Comparison of ENCODE assay signal across 10 cellular contexts in genomic region chr10:91103384-91104184, GRCh38.
A peak's percentile ranks its signal among the peaks of the same experiment; 100 is the strongest.
DNase-seq lines count a peak whose midpoint lies in the region; ATAC-seq and TF ChIP-seq lines count a peak whose summit lies in the region.
"Had no signal": no experiment of that assay in that cellular context is flagged by ENCODE, and none has a peak within 500 bp of the region (broad histone marks: within the 10 kb centered on the region; RNA-seq: fewer than 3 reads in every experiment).

No MANE protein-coding gene starts in this region.

- H3K4me3 ChIP-seq in vagina: no peak overlapping the region
- H3K4me3 ChIP-seq: cardiac muscle cell had no signal

- TF ChIP-seq POLR2A in vagina (IDR thresholded peaks at IDR 0.05): no peak

- no peaks in the 10 kb centered on the region for H3K27me3 ChIP-seq in vagina
- H3K27me3 ChIP-seq: cardiac muscle cell had no signal

- ATAC-seq in GM19043 (IDR thresholded peaks at IDR 0.05; ENCODE audit: low read depth, unreplicated experiment) (peak; percentile 82), HG02852 (IDR thresholded peaks at IDR 0.05; ENCODE audit: unreplicated experiment) (peak; percentile 79), HG03025 (IDR thresholded peaks at IDR 0.05; ENCODE audit: low FRiP score, unreplicated experiment) (no peak), HG02973 (IDR thresholded peaks at IDR 0.05; ENCODE audit: unreplicated experiment) (no peak)

- H3K9me3 ChIP-seq in vagina: no peaks in the 10 kb centered on the region

- H3K36me3 ChIP-seq in vagina: no peaks in the 10 kb centered on the region
- H3K36me3 ChIP-seq: cardiac muscle cell had no signal

- DNase-seq in RPMI7951 (ENCODE audit: low read depth): peak; percentile 13
- peak; percentile 11 for DNase-seq in retina
- DNase-seq in NCI-H2196 treated with DMSO at 0.1 percent for 48 hours (lab: John Stamatoyannopoulos, UW; ENCODE audit: unreplicated experiment): no peak
- no peak for DNase-seq in vagina (ENCODE audit: extremely low spot score in 2 of 2)
- DNase-seq: EL had no signal

- no peaks in the 10 kb centered on the region for H3K4me1 ChIP-seq in vagina

- intact Hi-C loops in vagina (cut with DNase I): no loop called here

- H3K27ac ChIP-seq in vagina: no peak overlapping the region
- H3K27ac ChIP-seq: cardiac muscle cell had no signal

- TF ChIP-seq CTCF in vagina (IDR thresholded peaks at IDR 0.05): no peak

Comparison
In these comparisons a context has a peak if more than half of its experiments do, and no peak if none do; other contexts are left out.
1. ATAC-seq: peak in GM19043 (single experiment) and HG02852 (single experiment); none in HG03025 (single experiment) and HG02973 (single experiment).
2. DNase-seq: peak in RPMI7951 (single experiment) and retina (single experiment); none in NCI-H2196 treated with DMSO at 0.1 percent for 48 hours (single experiment) and vagina (0 of 2).